12 cellular contexts compared by ENCODE assay signal in the genomic region with DNA sequence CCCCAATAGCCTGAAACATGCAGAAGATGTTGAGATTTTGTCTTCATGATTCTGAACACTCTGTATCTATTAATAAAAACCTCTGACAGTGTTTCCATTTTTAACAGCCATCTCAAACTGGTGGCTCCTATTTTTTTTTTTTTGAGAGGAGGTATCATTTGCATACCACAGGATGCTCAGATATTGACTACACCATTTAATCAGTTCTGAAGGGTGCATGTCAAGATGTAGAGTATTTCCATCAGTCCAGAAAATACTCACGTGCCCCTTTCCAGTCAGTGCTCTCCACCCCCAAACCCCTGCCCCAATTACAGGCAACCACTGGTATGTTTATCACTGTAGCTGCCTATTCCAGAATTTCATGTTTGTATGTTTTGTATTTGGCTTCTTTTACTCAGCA.
A peak's percentile ranks its signal among the peaks of the same experiment; 100 is the strongest.
DNase-seq lines count a peak whose midpoint lies in the region; ATAC-seq lines count a peak whose summit lies in the region.
"Had no signal": no experiment of that assay in that cellular context is flagged by ENCODE, and none has a peak within 500 bp of the region (broad histone marks: within the 10 kb centered on the region; RNA-seq: fewer than 3 reads in every experiment).

No MANE protein-coding gene starts in this region.

- CTCF ChIA-PET in naive thymus-derived CD4-positive, alpha-beta T cell (lab: Charles Lee), result no interaction called here

- POLR2A ChIA-PET in naive thymus-derived CD4-positive, alpha-beta T cell (lab: Charles Lee), result interaction anchor here (0.7 kb wide), 1 partner anchor 21 kb away, joined by 3 read pairs; no protein-coding TSS in a partner anchor

- H3K4me3 Mint-ChIP-seq in activated T-cell treated with anti-CD3 and anti-CD28 coated beads, Interleukin-2, amount 50 U/mL, for 4 hours, result no peak overlapping the region
- H3K4me3 Mint-ChIP-seq in naive thymus-derived CD4-positive, alpha-beta T cell, result no peak overlapping the region
- H3K4me3 Mint-ChIP-seq: central memory CD8-positive, alpha-beta T cell; mesothelial cell of epicardium had no signal

- H3K27me3 Mint-ChIP-seq in activated T-cell treated with anti-CD3 and anti-CD28 coated beads, Interleukin-2, amount 50 U/mL, for 4 hours (ENCODE audit: low read depth), result no peaks in the 10 kb centered on the region
- H3K27me3 Mint-ChIP-seq in naive thymus-derived CD4-positive, alpha-beta T cell, result no peaks in the 10 kb centered on the region
- H3K27me3 Mint-ChIP-seq: central memory CD8-positive, alpha-beta T cell had no signal

- peaks cover 14 to 70% (median 21%) of the 10 kb centered on the region in 3 experiments for H3K36me3 ChIP-seq in naive thymus-derived CD4-positive, alpha-beta T cell (ENCODE audit: control insufficient read depth in 2 of 3, insufficient read depth in 3 of 3, low read length in 3 of 3)
- H3K36me3 ChIP-seq: SJCRH30 had no signal

- H3K27ac Mint-ChIP-seq in naive thymus-derived CD4-positive, alpha-beta T cell, result peak overlapping the region in 5 of 9 donors; percentile 14 to 77 (median 18)
- H3K27ac Mint-ChIP-seq: mesothelial cell of epicardium had no signal

- no peak for DNase-seq in activated T-cell treated with anti-CD3 and anti-CD28 coated beads, Interleukin-2, amount 50 U/mL, for 4 hours
- DNase-seq in activated T-cell treated with anti-CD3 and anti-CD28 coated beads for 4 hours, result no peak
- no peak for DNase-seq in naive thymus-derived CD4-positive, alpha-beta T cell
- no peak for DNase-seq in mesenteric fat pad (ENCODE audit: low spot score)
- no peak for DNase-seq in putamen (ENCODE audit: low spot score)
- DNase-seq in central memory CD4-positive, alpha-beta T cell, result no peak
- DNase-seq: NCI-H2171 treated with DMSO at 0.1 percent for 48 hours, SJCRH30 had no signal

- H3K9me3 Mint-ChIP-seq in activated T-cell treated with anti-CD3 and anti-CD28 coated beads, Interleukin-2, amount 50 U/mL, for 4 hours, result no peaks in the 10 kb centered on the region
- H3K9me3 Mint-ChIP-seq in naive thymus-derived CD4-positive, alpha-beta T cell, result no peaks in the 10 kb centered on the region
- H3K9me3 Mint-ChIP-seq: central memory CD8-positive, alpha-beta T cell; mesothelial cell of epicardium had no signal

- H3K9me3 ChIP-seq in naive thymus-derived CD4-positive, alpha-beta T cell (ENCODE audit: control insufficient read depth in 2 of 3, low read length in 3 of 3), result no peaks in the 10 kb centered on the region
- H3K9me3 ChIP-seq: SJCRH30 had no signal

- peaks cover 50% of the 10 kb centered on the region for H3K4me1 Mint-ChIP-seq in activated T-cell treated with anti-CD3 and anti-CD28 coated beads, Interleukin-2, amount 50 U/mL, for 4 hours (ENCODE audit: low read depth)
- H3K4me1 Mint-ChIP-seq in naive thymus-derived CD4-positive, alpha-beta T cell, result peaks cover 30 to 79% (median 60%) of the 10 kb centered on the region in 7 donors
- H3K4me1 Mint-ChIP-seq: mesothelial cell of epicardium had no signal

- no peaks in the 10 kb centered on the region for H3K27me3 ChIP-seq in naive thymus-derived CD4-positive, alpha-beta T cell (ENCODE audit: control insufficient read depth in 2 of 2, insufficient read depth in 2 of 2, low read length in 2 of 2)
- H3K27me3 ChIP-seq: SJCRH30 had no signal

- peak; percentile 25 to 66 for ATAC-seq in activated T-cell treated with anti-CD3 and anti-CD28 coated beads, Interleukin-2, amount 50 U/mL, for 4 hours
- ATAC-seq in GM21447 (IDR thresholded peaks at IDR 0.05; ENCODE audit: unreplicated experiment) (peak; percentile 74), HG03354 (IDR thresholded peaks at IDR 0.05; ENCODE audit: poor library complexity, severe bottlenecking, unreplicated experiment) (peak; percentile 86)
- ATAC-seq in naive thymus-derived CD4-positive, alpha-beta T cell, result no peak

- H3K27ac ChIP-seq in naive thymus-derived CD4-positive, alpha-beta T cell (ENCODE audit: low read depth, low read length), result no peak overlapping the region
- H3K27ac ChIP-seq: SJCRH30 had no signal

- H3K4me3 ChIP-seq in naive thymus-derived CD4-positive, alpha-beta T cell (ENCODE audit: low read length), result no peak overlapping the region
- H3K4me3 ChIP-seq: SJCRH30 had no signal

- intact Hi-C loops in naive thymus-derived CD4-positive, alpha-beta T cell (cut with micrococcal nuclease), result loop anchor here in 1 of 2 donors (5.0 kb wide), 1 partner anchor 86 kb away; the partner anchor contains the start of genes SORL1 and SORL1-AS1

- peaks cover 50% of the 10 kb centered on the region for H3K36me3 Mint-ChIP-seq in activated T-cell treated with anti-CD3 and anti-CD28 coated beads, Interleukin-2, amount 50 U/mL, for 4 hours (ENCODE audit: insufficient read depth)
- peaks cover 13 to 71% (median 46%) of the 10 kb centered on the region in 5 donors for H3K36me3 Mint-ChIP-seq in naive thymus-derived CD4-positive, alpha-beta T cell

- H3K4me1 ChIP-seq in naive thymus-derived CD4-positive, alpha-beta T cell (ENCODE audit: control insufficient read depth in 2 of 2, insufficient read depth in 2 of 2, low read length in 2 of 2), result peaks cover 0 to 9% of the 10 kb centered on the region in 2 donors
- H3K4me1 ChIP-seq: SJCRH30 had no signal
